Comparison of ENCODE assay signal across 26 cellular contexts in the genomic region with DNA sequence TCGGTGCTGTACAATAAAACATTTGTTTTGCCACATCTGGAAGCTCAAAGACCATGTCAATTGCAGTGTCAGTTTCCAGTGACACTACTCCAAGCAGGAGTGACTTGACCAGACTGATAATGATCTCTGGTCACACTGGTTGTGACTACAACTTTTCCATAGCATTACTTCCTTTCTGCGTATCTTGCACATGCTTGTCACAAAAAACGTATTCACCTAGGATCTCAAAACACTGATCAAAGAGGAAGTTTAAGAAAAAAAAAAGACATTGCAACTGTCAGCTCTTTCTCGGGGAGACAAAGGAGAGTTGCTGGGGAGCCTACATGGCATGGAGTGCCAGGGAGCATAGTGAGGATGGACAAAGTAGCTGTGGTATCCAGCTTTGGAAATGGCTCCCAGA.
"Had no signal": no experiment of that assay in that cellular context is flagged by ENCODE, and none has a peak within 500 bp of the region (broad histone marks: within the 10 kb centered on the region; RNA-seq: fewer than 3 reads in every experiment).

No MANE protein-coding gene starts in this region.

- H3K27me3 Mint-ChIP-seq: activated naive CD4-positive, alpha-beta T cell treated with anti-CD3 and anti-CD28 coated beads, Interleukin-2, amount 10 ng/mL, durations not matched to agents 7 days and 5 days; activated naive CD8-positive, alpha-beta T cell treated with anti-CD3 and anti-CD28 coated beads for 36 hours; activated T-helper 17 cell treated with anti-CD3 and anti-CD28 coated beads, Interleukin-2, amount 50 U/mL, for 72 hours; IgD-negative memory B cell; T-helper 17 cell had no signal

- H3K9me3 Mint-ChIP-seq: activated naive CD4-positive, alpha-beta T cell treated with anti-CD3 and anti-CD28 coated beads, Interleukin-2, amount 10 ng/mL, durations not matched to agents 7 days and 5 days; activated T-helper 17 cell treated with anti-CD3 and anti-CD28 coated beads, Interleukin-2, amount 50 U/mL, for 72 hours had no signal

- H3K36me3 Mint-ChIP-seq: activated naive CD4-positive, alpha-beta T cell treated with anti-CD3 and anti-CD28 coated beads, Interleukin-2, amount 10 ng/mL, durations not matched to agents 7 days and 5 days; activated naive CD8-positive, alpha-beta T cell treated with anti-CD3 and anti-CD28 coated beads for 36 hours; IgD-negative memory B cell had no signal

- H3K4me3 ChIP-seq: PC-9 had no signal

- H3K36me3 ChIP-seq: brain microvascular endothelial cell had no signal

- DNase-seq: activated CD4-positive, alpha-beta T cell treated with anti-CD3 and anti-CD28 coated beads for 48 hours; activated CD4-positive, alpha-beta T cell treated with anti-CD3 and anti-CD28 coated beads, Interleukin-2, amount 50 U/mL, for 48 hours; activated CD4-positive, CD25-positive, alpha-beta regulatory T cell treated with anti-CD3 and anti-CD28 coated beads, Interleukin-2, amount 50 U/mL, for 72 hours; activated gamma-delta T cell treated with Interleukin-2 at 50 U/mL for 16 hours; activated naive CD4-positive, alpha-beta T cell treated with anti-CD3 and anti-CD28 coated beads, Interleukin-2, amount 10 ng/mL, durations not matched to agents 7 days and 5 days; activated naive CD8-positive, alpha-beta T cell treated with anti-CD3 and anti-CD28 coated beads for 36 hours; activated T-cell treated with anti-CD3 and anti-CD28 coated beads for 4 hours; activated T-cell treated with anti-CD3 and anti-CD28 coated beads, Interleukin-2, amount 50 U/mL, for 48 hours; brain microvascular endothelial cell; cerebellar nuclear complex; MM.1S; NCI-H1092 treated with DMSO at 0.1 percent for 48 hours; NCI-H1417 treated with DMSO at 0.1 percent for 48 hours; NCI-H1694; NCI-H2029 treated with DMSO at 0.1 percent for 48 hours; NCI-H345; NCI-H510A; NCI-H526 treated with DMSO at 0.1 percent for 48 hours; NCI-H82; PC-9; SHP77 treated with DMSO at 0.1 percent for 48 hours; T-helper 17 cell; T1000 had no signal

- H3K4me2 ChIP-seq: PC-9 had no signal

- H3K4me1 Mint-ChIP-seq: activated naive CD4-positive, alpha-beta T cell treated with anti-CD3 and anti-CD28 coated beads, Interleukin-2, amount 10 ng/mL, durations not matched to agents 7 days and 5 days; activated naive CD8-positive, alpha-beta T cell treated with anti-CD3 and anti-CD28 coated beads for 36 hours; activated T-helper 17 cell treated with anti-CD3 and anti-CD28 coated beads, Interleukin-2, amount 50 U/mL, for 72 hours; T-helper 17 cell; WTC11 had no signal

- H2AFZ ChIP-seq: PC-9 had no signal

- H3K4me3 Mint-ChIP-seq: activated naive CD4-positive, alpha-beta T cell treated with anti-CD3 and anti-CD28 coated beads, Interleukin-2, amount 10 ng/mL, durations not matched to agents 7 days and 5 days; activated naive CD8-positive, alpha-beta T cell treated with anti-CD3 and anti-CD28 coated beads for 36 hours; activated T-helper 17 cell treated with anti-CD3 and anti-CD28 coated beads, Interleukin-2, amount 50 U/mL, for 72 hours; IgD-negative memory B cell; T-helper 17 cell; WTC11 had no signal

- ATAC-seq: activated T-helper 17 cell treated with anti-CD3 and anti-CD28 coated beads, Interleukin-2, amount 50 U/mL, for 72 hours; T-helper 17 cell; WTC11 had no signal

- H3K27ac ChIP-seq: brain microvascular endothelial cell, PC-9 had no signal

- H3K27me3 ChIP-seq: brain microvascular endothelial cell had no signal

- H3K27ac Mint-ChIP-seq: activated naive CD4-positive, alpha-beta T cell treated with anti-CD3 and anti-CD28 coated beads, Interleukin-2, amount 10 ng/mL, durations not matched to agents 7 days and 5 days; activated naive CD8-positive, alpha-beta T cell treated with anti-CD3 and anti-CD28 coated beads for 36 hours; activated T-helper 17 cell treated with anti-CD3 and anti-CD28 coated beads, Interleukin-2, amount 50 U/mL, for 72 hours; IgD-negative memory B cell; T-helper 17 cell; WTC11 had no signal
